ENCODE assay signal across 8 cellular contexts in the genomic region with DNA sequence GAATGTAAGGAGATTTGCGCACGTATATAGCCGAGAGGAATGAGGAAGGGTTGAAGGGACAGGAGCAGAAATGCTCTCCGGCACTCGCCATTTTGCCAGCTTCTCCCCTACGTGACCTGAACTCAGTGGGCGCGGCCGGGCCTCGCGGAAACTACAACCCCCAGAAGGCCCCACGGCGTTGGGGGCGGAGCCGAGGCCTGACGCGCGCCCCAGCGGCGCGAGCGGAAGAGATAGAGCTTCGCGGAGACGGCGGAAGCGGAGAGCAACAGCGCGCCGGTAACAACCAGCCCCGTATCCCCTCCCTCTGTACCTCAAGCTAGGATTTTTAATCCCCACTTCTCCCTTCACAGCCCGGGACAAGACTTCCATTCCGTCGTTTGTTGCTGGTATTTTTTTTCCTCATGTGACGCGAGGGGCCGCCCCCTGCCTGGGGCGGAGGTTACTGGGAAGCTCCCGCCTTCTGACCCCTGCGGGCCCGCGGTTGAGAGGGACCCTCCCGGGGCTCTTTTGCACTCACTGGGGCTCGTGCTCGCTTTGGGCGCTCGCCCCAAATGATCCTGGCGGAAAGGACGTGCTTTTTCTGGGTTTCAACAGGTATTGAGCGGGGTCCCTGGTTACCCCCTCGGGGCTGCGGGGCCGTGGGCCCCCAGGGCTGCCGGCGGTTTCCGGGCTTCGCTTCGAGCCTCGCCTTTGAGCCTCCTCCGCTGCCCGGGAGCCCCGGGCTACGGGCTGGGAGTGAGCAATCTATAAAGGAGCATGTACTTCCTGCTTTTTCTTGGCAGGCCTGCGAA. TPM values are rescaled to one million over a fixed set of nuclear protein-coding genes. Genes with fewer than 3 reads are reported as not detected.
DNase-seq lines count a peak whose midpoint lies in the region; ATAC-seq and TF ChIP-seq lines count a peak whose summit lies in the region.

A gene (plus strand): TSS at position 227 of the 791 bp plus-strand sequence. CDS start 73,458 bp downstream, outside the sequence.

- H3K4me2 ChIP-seq in IMR-90 (ENCODE audit: low read depth, low read length) = peak within 1 kb of the TSS; percentile 92

- H3K23ac ChIP-seq in IMR-90 (ENCODE audit: low read depth, low read length) = peak within 1 kb of the TSS; percentile 97

- peak within 1 kb of the TSS; percentile 88 for H2BK5ac ChIP-seq in IMR-90 (ENCODE audit: low read depth, low read length, poor library complexity, severe bottlenecking)

- H4K8ac ChIP-seq in IMR-90 (ENCODE audit: low read depth in 2 of 2, low read length in 2 of 2) = peak within 1 kb of the TSS; percentile 95 to 98

- H2BK20ac ChIP-seq in IMR-90 (ENCODE audit: low read depth, low read length) = no peak within 1 kb of the TSS

- peak within 1 kb of the TSS; percentile 84 for H4K91ac ChIP-seq in IMR-90 (ENCODE audit: insufficient read depth, low read depth, low read length)

- H3K4me3 ChIP-seq in IMR-90 (ENCODE audit: insufficient read depth, low read depth, low read length) (peak within 1 kb of the TSS; percentile 71), esophagus (ENCODE audit: low read depth in 1 of 2, low read length in 2 of 2) (peak within 1 kb of the TSS; percentile 69 to 89), mucosa of stomach (ENCODE audit: low read length) (peak within 1 kb of the TSS; percentile 71)

- peak; percentile 92 for TF ChIP-seq POLR2A in IMR-90 (IDR thresholded peaks at IDR 0.05; ENCODE audit: low read depth, low read length)

- ATAC-seq in GM21529 (IDR thresholded peaks at IDR 0.05; ENCODE audit: unreplicated experiment) (peak; percentile 86), IMR-90 (ENCODE audit: low read depth) (peak; percentile 99)

- H3K9me3 ChIP-seq in IMR-90 (ENCODE audit: control insufficient read depth, insufficient read depth, low read length) (no peaks in the 10 kb centered on the region), esophagus (ENCODE audit: control insufficient read depth in 2 of 2, insufficient read depth in 1 of 2, low read depth in 1 of 2, low read length in 1 of 2) (no peaks in the 10 kb centered on the region), mucosa of stomach (ENCODE audit: control insufficient read depth, low read length) (no peaks in the 10 kb centered on the region)

- peak within 1 kb of the TSS; percentile 74 for H3K27ac ChIP-seq in IMR-90 (ENCODE audit: insufficient read depth, low read length)
- H3K27ac ChIP-seq in esophagus (ENCODE audit: low read depth in 2 of 2, low read length in 1 of 2) = peak within 1 kb of the TSS; percentile 88 to 92

- H2BK15ac ChIP-seq in IMR-90 (ENCODE audit: low read depth, low read length) = peak within 1 kb of the TSS; percentile 55; the same call in 2 of the 3 replicates

- H3K18ac ChIP-seq in IMR-90 (ENCODE audit: low read depth, low read length) = peak within 1 kb of the TSS; percentile 66

- peak; percentile 84 for DNase-seq in DMS153 treated with DMSO at 0.1 percent for 48 hours (lab: John Stamatoyannopoulos, UW; ENCODE audit: unreplicated experiment)
- peak; percentile 77 for DNase-seq in IMR-90
- DNase-seq in OCI-M2 (lab: John Stamatoyannopoulos, UW; ENCODE audit: unreplicated experiment) = peak; percentile 81
- peak; percentile 97 for DNase-seq in activated T-cell treated with anti-CD3 and anti-CD28 coated beads, Interleukin-2, amount 50 U/mL, for 1 hour
- peak; percentile 95 for DNase-seq in stimulated activated CD8-positive, alpha-beta memory T cell treated with anti-CD3 and anti-CD28 coated beads, Interleukin-4, amount 100 ng/mL, for 48 hours

- intact Hi-C loops in IMR-90 (cut with micrococcal nuclease) = no loop called here

- no peak for TF ChIP-seq CTCF in IMR-90 (conservative IDR thresholded peaks at IDR 0.05; ENCODE audit: low read depth, low read length)

- H3K4ac ChIP-seq in IMR-90 (ENCODE audit: low read depth, low read length) = peak within 1 kb of the TSS; percentile 99

- 0% methylated on average over 31 of the region's 64 CpGs; no CpG with 5 or more reads in 1 of the 2 experiments for WGBS in IMR-90 (ENCODE audit: extremely low coverage in 2 of 2, insufficient read length in 1 of 2), 2 experiments
- 0% methylated on average over 64 of the region's 64 CpGs for WGBS in esophagus, 2 donors

- peak within 1 kb of the TSS; percentile 60 for H2AK9ac ChIP-seq in IMR-90 (replicated peaks; ENCODE audit: low read depth, low read length, poor library complexity)

- in situ Hi-C loops in IMR-90 (cut with MboI; ENCODE audit: low sequenced_read_pairs) = no loop called here

- peak within 1 kb of the TSS; percentile 95 for H2AFZ ChIP-seq in IMR-90 (replicated peaks; ENCODE audit: low read length, poor library complexity)

- H3K9me1 ChIP-seq in IMR-90 (ENCODE audit: insufficient read depth, low read length) = peaks cover 9% of the 10 kb centered on the region

- H3K27me3 ChIP-seq in IMR-90 (ENCODE audit: control insufficient read depth, insufficient read depth, low read length) (no peaks in the 10 kb centered on the region), esophagus (ENCODE audit: control insufficient read depth in 1 of 2, insufficient read depth in 2 of 2, low read length in 2 of 2) (no peaks in the 10 kb centered on the region), mucosa of stomach (ENCODE audit: control insufficient read depth, insufficient read depth, low read length) (no peaks in the 10 kb centered on the region)

- no peak for TF ChIP-seq RAD21 in IMR-90 (IDR thresholded peaks at IDR 0.05; ENCODE audit: low read length)

- dilution Hi-C loops in IMR-90 (cut with HindIII; ENCODE audit: low sequenced_read_pairs, unreplicated experiment) = no loop called here

- POLR2A ChIA-PET in IMR-90 (lab: Charles Lee; ENCODE audit: unreplicated experiment) = interaction anchor here (0.6 kb wide), 1 partner anchor 539 kb away, joined by 3 read pairs; no protein-coding TSS in a partner anchor

- BruUV-seq in IMR-90 (replicated peaks; lab: Mats Ljungman, UMichigan) = no TSS peak

- no peaks in the 10 kb centered on the region for H3K36me3 ChIP-seq in IMR-90 (ENCODE audit: control insufficient read depth, insufficient read depth, low read length)
- no peaks in the 10 kb centered on the region for H3K36me3 ChIP-seq in esophagus (ENCODE audit: control insufficient read depth in 2 of 2, insufficient read depth in 2 of 2, low read length in 1 of 2)
- no peaks in the 10 kb centered on the region for H3K36me3 ChIP-seq in mucosa of stomach (ENCODE audit: control insufficient read depth, insufficient read depth, low read length)

- H3K56ac ChIP-seq in IMR-90 (ENCODE audit: extremely low read depth, insufficient read depth, low read length) = peak within 1 kb of the TSS; percentile 89

- peaks cover 13% of the 10 kb centered on the region; the same call in 1 of the 2 replicates for H4K20me1 ChIP-seq in IMR-90 (ENCODE audit: insufficient read depth, low read length)

- H3K4me1 ChIP-seq in IMR-90 (ENCODE audit: control insufficient read depth, insufficient read depth, low read length) (peaks cover 3% of the 10 kb centered on the region), esophagus (ENCODE audit: control insufficient read depth in 2 of 2, insufficient read depth in 2 of 2, low read length in 1 of 2) (no peaks in the 10 kb centered on the region), mucosa of stomach (ENCODE audit: control insufficient read depth, insufficient read depth, low read length) (peaks cover 4% of the 10 kb centered on the region)

- CTCF ChIA-PET in IMR-90 (lab: Yijun Ruan, JAX) = no interaction called here

- H3K9ac ChIP-seq in IMR-90 (ENCODE audit: low read depth, low read length) = peak within 1 kb of the TSS; percentile 70
- peak within 1 kb of the TSS; percentile 100 for H3K9ac ChIP-seq in mucosa of stomach (ENCODE audit: low read length)

- H4K5ac ChIP-seq in IMR-90 (ENCODE audit: low read depth, low read length) = peak within 1 kb of the TSS; percentile 76

- peak within 1 kb of the TSS; percentile 80 for H2BK120ac ChIP-seq in IMR-90 (ENCODE audit: low read depth, low read length)

- H2AK5ac ChIP-seq in IMR-90 (ENCODE audit: low read depth, low read length) = peak within 1 kb of the TSS; percentile 45; the same call in 1 of the 2 replicates

- peak within 1 kb of the TSS; percentile 95 for H3K14ac ChIP-seq in IMR-90 (replicated peaks; ENCODE audit: low read depth, low read length)

- H3K79me1 ChIP-seq in IMR-90 (ENCODE audit: low read depth in 1 of 2, low read length in 2 of 2) = peaks cover 19 to 42% of the 10 kb centered on the region in 2 experiments

TF ChIP-seq in IMR-90, 13 proteins besides CTCF, POLR2A, EP300 and RAD21 (continues in another document):
- peak; percentile 68; the same call in 1 of the 2 replicates for TF ChIP-seq MAZ (IDR thresholded peaks at IDR 0.05; ENCODE audit: borderline replicate concordance, low read depth, low read length)
- TF ChIP-seq, protein P1, sequence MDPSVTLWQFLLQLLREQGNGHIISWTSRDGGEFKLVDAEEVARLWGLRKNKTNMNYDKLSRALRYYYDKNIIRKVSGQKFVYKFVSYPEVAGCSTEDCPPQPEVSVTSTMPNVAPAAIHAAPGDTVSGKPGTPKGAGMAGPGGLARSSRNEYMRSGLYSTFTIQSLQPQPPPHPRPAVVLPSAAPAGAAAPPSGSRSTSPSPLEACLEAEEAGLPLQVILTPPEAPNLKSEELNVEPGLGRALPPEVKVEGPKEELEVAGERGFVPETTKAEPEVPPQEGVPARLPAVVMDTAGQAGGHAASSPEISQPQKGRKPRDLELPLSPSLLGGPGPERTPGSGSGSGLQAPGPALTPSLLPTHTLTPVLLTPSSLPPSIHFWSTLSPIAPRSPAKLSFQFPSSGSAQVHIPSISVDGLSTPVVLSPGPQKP (IDR thresholded peaks at IDR 0.05; ENCODE audit: borderline replicate concordance, low read depth, low read length) = no peak
- no peak for TF ChIP-seq MAFK (IDR thresholded peaks at IDR 0.05; ENCODE audit: low read depth, low read length)
- no peak for TF ChIP-seq SMC3 (IDR thresholded peaks at IDR 0.05; ENCODE audit: low read depth, low read length)
- TF ChIP-seq MXI1 (IDR thresholded peaks at IDR 0.05; ENCODE audit: borderline replicate concordance, low read depth, low read length) = peak; percentile 29; the same call in 1 of the 2 replicates
- no peak; the same call in 1 of the 2 replicates for TF ChIP-seq FOS (IDR thresholded peaks at IDR 0.05; ENCODE audit: low read depth, low read length)
- TF ChIP-seq RCOR1 (IDR thresholded peaks at IDR 0.05; ENCODE audit: insufficient replicate concordance, low read length) = no peak
- no peak for TF ChIP-seq RFX5 (IDR thresholded peaks at IDR 0.05; ENCODE audit: low read depth, low read length)
- TF ChIP-seq CHD1 (IDR thresholded peaks at IDR 0.05; ENCODE audit: low read depth, low read length) = 0 out of 2 replicates have a peak, but pooled peaks have one; percentile 26
- TF ChIP-seq BHLHE40 (IDR thresholded peaks at IDR 0.05; ENCODE audit: low read depth, low read length) = no peak

RNA-seq across cellular contexts. Expression of the gene that starts here (rescaled TPM):
- total RNA-seq in IMR-90 (2012; rRNA removed) = 14.7 and 19.4 TPM in 2 replicates
- 8.0 and 8.3 TPM in 2 replicates for polyA plus RNA-seq in IMR-90 (2012; rRNA removed)
- polyA plus RNA-seq in IMR-90 (2012; cell fraction: cytosol; rRNA removed) = 1.3 and 2.9 TPM in 2 replicates
- polyA plus RNA-seq in IMR-90 (2012; cell fraction: nucleus; rRNA removed; ENCODE audit: low replicate concordance) = 1.8 and 14.6 TPM in 2 replicates
- 1 to 10 TPM; 4.9 to 7.4 TPM for polyA plus RNA-seq in esophagus

Comparison
In these comparisons a context has a peak if more than half of its experiments do, and no peak if none do; other contexts are left out.
1. Peak in every context shown above with its lines: DNase-seq, ATAC-seq, H3K4me3 ChIP-seq and H3K27ac ChIP-seq.